ENCODE assay signal across 8 cellular contexts in the genomic region with DNA sequence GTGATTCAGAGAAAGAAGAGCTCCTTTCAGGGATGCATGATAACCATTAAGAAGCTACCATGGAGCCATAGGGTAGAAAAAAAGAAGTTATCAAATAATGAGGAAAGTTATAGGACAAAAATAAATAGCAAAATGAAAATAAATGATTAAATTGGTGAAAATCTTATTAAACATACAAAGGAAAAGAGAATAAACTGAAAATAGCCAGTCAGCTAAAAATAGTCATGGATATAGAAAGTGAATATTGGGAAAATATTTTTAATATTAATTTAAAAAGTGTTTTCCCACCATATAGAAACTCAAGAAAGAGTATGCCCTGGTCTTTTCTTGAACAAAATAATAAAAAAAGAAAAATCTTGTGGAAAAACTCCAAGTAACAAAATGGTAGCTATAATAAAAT.
"Had no signal": no experiment of that assay in that cellular context is flagged by ENCODE, and none has a peak within 500 bp of the region (broad histone marks: within the 10 kb centered on the region; RNA-seq: fewer than 3 reads in every experiment).

No MANE protein-coding gene starts in this region.

- ATAC-seq: GM12878 had no signal

- DNase-seq: GDM1, GF-D8 had no signal

- H3K4me3 ChIP-seq: GM12878 had no signal

- FAIRE-seq: G401.6, GM12878, GM12891, GM12892, GM18507, GM19239 had no signal
